Comparison of ENCODE assay signal across 8 cellular contexts in genomic region chr4:173505924-173506779, GRCh38. TPM values are rescaled to one million over a fixed set of nuclear protein-coding genes. Genes with fewer than 3 reads are reported as not detected.
A peak's percentile ranks its signal among the peaks of the same experiment; 100 is the strongest.
DNase-seq lines count a peak whose midpoint lies in the region; ATAC-seq and TF ChIP-seq lines count a peak whose summit lies in the region.

No MANE protein-coding gene starts in this region.

- no peaks in the 10 kb centered on the region for H3F3A ChIP-seq in DOHH2 (ENCODE audit: control insufficient read depth, insufficient read depth)

- intact Hi-C loops in left ventricle myocardium inferior (cut with micrococcal nuclease) (loop anchor here (10.0 kb wide), 1 partner anchor 249 kb away; no protein-coding TSS in a partner anchor), sciatic nerve (cut with DNase I) (no loop called here)

- H3K27ac Mint-ChIP-seq in activated naive CD4-positive, alpha-beta T cell treated with anti-CD3 and anti-CD28 coated beads, Interleukin-2, amount 50 U/mL, for 72 hours: no peak overlapping the region

- H3K9me3 ChIP-seq in DOHH2 (ENCODE audit: control insufficient read depth, insufficient read depth, low read length) (no peaks in the 10 kb centered on the region), left ventricle myocardium inferior (replicated peaks) (no peaks in the 10 kb centered on the region)

- DNase-seq in NCI-H2107 (lab: John Stamatoyannopoulos, UW) (peak; percentile 40), left ventricle myocardium inferior (peak; percentile 63), sciatic nerve (ENCODE audit: low spot score) (no peak), NCI-H187 treated with DMSO at 0.1 percent for 48 hours (lab: John Stamatoyannopoulos, UW) (no peak)
- DNase-seq in activated naive CD4-positive, alpha-beta T cell treated with anti-CD3 and anti-CD28 coated beads, Interleukin-2, amount 50 U/mL, for 72 hours (ENCODE audit: low spot score in 2 of 2): peak in 1 of 2 donors; percentile 65

- peak overlapping the region; percentile 29 for H3K4me2 ChIP-seq in DOHH2 (ENCODE audit: low read length)

- no peaks in the 10 kb centered on the region for H3K9me2 ChIP-seq in DOHH2 (replicated peaks; ENCODE audit: control insufficient read depth, low read length)

- no peaks in the 10 kb centered on the region for H3K79me2 ChIP-seq in DOHH2 (ENCODE audit: control insufficient read depth, low read length)

- H3K36me3 ChIP-seq in DOHH2 (ENCODE audit: control insufficient read depth, low read length) (no peaks in the 10 kb centered on the region), left ventricle myocardium inferior (no peaks in the 10 kb centered on the region)

- peaks cover 21% of the 10 kb centered on the region for H3K27me3 ChIP-seq in DOHH2 (ENCODE audit: control insufficient read depth, low read length)
- H3K27me3 ChIP-seq in left ventricle myocardium inferior (ENCODE audit: low read depth): peaks cover 35% of the 10 kb centered on the region

- H3K4me1 ChIP-seq in DOHH2 (ENCODE audit: control insufficient read depth, low read length): peaks cover 24% of the 10 kb centered on the region
- peaks cover 37% of the 10 kb centered on the region for H3K4me1 ChIP-seq in left ventricle myocardium inferior

- H4K20me1 ChIP-seq in DOHH2 (ENCODE audit: control insufficient read depth, insufficient read depth, low read depth, low read length): no peaks in the 10 kb centered on the region

- peaks cover 25 to 40% of the 10 kb centered on the region in 2 donors for H3K36me3 Mint-ChIP-seq in activated naive CD4-positive, alpha-beta T cell treated with anti-CD3 and anti-CD28 coated beads, Interleukin-2, amount 50 U/mL, for 72 hours

- peak; percentile 91 for TF ChIP-seq CTCF in DOHH2 (IDR thresholded peaks at IDR 0.05; ENCODE audit: low read depth, low read length, poor library complexity, severe bottlenecking)
- peak; percentile 80 for TF ChIP-seq CTCF in left ventricle myocardium inferior (IDR thresholded peaks at IDR 0.05; ENCODE audit: borderline replicate concordance)

- H3K27ac ChIP-seq in DOHH2 (ENCODE audit: low read depth, low read length) (no peak overlapping the region), left ventricle myocardium inferior (replicated peaks) (peak overlapping the region; percentile 92)

- 0 out of 2 replicates have a peak overlapping the region, but pooled peaks have one; percentile 2 for H3K4me3 ChIP-seq in DOHH2 (ENCODE audit: low read length)
- H3K4me3 ChIP-seq in left ventricle myocardium inferior: peak overlapping the region; percentile 69

- no peaks in the 10 kb centered on the region for H3K9me3 Mint-ChIP-seq in activated naive CD4-positive, alpha-beta T cell treated with anti-CD3 and anti-CD28 coated beads, Interleukin-2, amount 50 U/mL, for 72 hours

- ATAC-seq in GM19043 (IDR thresholded peaks at IDR 0.05; ENCODE audit: low read depth, unreplicated experiment) (peak; percentile 55), HG03066 (IDR thresholded peaks at IDR 0.05; ENCODE audit: low read depth, unreplicated experiment) (peak; percentile 70), sciatic nerve (peak; percentile 54)
- ATAC-seq in activated naive CD4-positive, alpha-beta T cell treated with anti-CD3 and anti-CD28 coated beads, Interleukin-2, amount 50 U/mL, for 72 hours: peak; percentile 52 to 84

RNA-seq across cellular contexts. Expression of gene HAND2, which starts 23.9 kb away (rescaled TPM):
- total RNA-seq in activated naive CD4-positive, alpha-beta T cell treated with anti-CD3 and anti-CD28 coated beads, Interleukin-2, amount 50 U/mL, for 72 hours: not detected
- total RNA-seq in left ventricle myocardium inferior: 117 TPM
- 0.27 TPM for total RNA-seq in sciatic nerve

Comparison
In these comparisons a context has a peak if more than half of its experiments do, and no peak if none do; other contexts are left out.
1. DNase-seq: peak in NCI-H2107 (single experiment) and left ventricle myocardium inferior (single experiment); none in sciatic nerve (single experiment) and NCI-H187 treated with DMSO at 0.1 percent for 48 hours (single experiment).
2. RNA of gene HAND2, which starts 23.9 kb away (total RNA-seq): 117 TPM in left ventricle myocardium inferior (single experiment); 0.27 TPM in sciatic nerve (single experiment) and not detected in activated naive CD4-positive, alpha-beta T cell treated with anti-CD3 and anti-CD28 coated beads, Interleukin-2, amount 50 U/mL, for 72 hours; every median in the first group is over 10 times any median in the second.
3. Peak in every context shown above with its lines, with median percentiles within 50 percentile points of each other: ATAC-seq.